9 cellular contexts compared by ENCODE assay signal in the genomic region with DNA sequence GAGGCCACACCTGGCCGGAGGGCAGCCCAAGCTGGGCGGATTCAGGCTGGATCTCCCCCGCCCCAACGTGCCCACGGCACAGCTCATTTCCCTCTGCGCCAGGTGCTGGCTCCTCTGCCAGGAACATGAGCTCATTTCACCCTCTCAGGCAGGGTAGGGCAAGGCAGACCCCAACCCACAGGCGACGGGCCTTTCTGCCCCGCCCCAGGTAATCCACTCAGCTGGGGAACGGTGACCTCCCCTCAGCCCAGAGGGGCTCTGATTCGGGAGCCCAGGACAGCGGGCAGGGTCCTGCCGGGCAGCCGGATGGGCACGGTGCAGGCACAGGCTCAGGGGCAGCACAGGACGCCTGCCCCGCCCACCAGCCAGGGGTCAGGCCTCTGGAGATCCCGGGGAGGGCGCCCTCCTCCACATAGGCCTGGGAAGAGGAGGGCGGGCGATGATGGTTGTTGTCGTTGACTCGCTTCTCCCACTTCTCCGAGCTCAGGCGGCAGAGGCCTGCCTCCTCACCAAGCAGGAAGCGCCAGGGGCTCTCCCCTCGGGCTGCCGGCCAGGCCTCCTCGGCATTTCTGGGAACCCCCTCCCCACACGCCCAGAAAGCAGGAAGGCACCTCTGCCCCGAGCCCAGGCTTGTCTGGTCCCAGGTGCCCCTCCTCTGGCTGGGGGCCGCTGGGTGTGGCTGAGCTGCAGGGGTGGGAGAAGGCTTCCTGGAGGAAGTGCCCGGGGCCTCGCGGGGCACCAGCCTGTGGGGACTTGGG. TPM values are rescaled to one million over a fixed set of nuclear protein-coding genes. Genes with fewer than 3 reads are reported as not detected.
DNase-seq lines count a peak whose midpoint lies in the region; ATAC-seq, FAIRE-seq and TF ChIP-seq lines count a peak whose summit lies in the region.
"Had no signal": no experiment of that assay in that cellular context is flagged by ENCODE, and none has a peak within 500 bp of the region (broad histone marks: within the 10 kb centered on the region; RNA-seq: fewer than 3 reads in every experiment).

No MANE protein-coding gene starts in this region.

- no peaks in the 10 kb centered on the region for H3K9me3 Mint-ChIP-seq in chondrocyte (ENCODE audit: low read depth)
- H3K9me3 Mint-ChIP-seq: central memory CD8-positive, alpha-beta T cell had no signal

- TF ChIP-seq EP300 in K562 (IDR thresholded peaks at IDR 0.05; ENCODE audit: low read length), result no peak

- BruUV-seq in K562 (replicated peaks; lab: Mats Ljungman, UMichigan), result no TSS peak

- H3K4me3 Mint-ChIP-seq in chondrocyte (ENCODE audit: unreplicated experiment), result no peak overlapping the region
- H3K4me3 Mint-ChIP-seq: central memory CD8-positive, alpha-beta T cell had no signal

- intact Hi-C loops in K562 (cut with micrococcal nuclease), result no loop called here
- intact Hi-C loops in thyroid gland (cut with DNase I), result no loop called here

- H3K79me2 ChIP-seq in K562 (ENCODE audit: control insufficient read depth, insufficient read depth, low read length) (no peaks in the 10 kb centered on the region), MM.1S (ENCODE audit: low read length) (no peaks in the 10 kb centered on the region)

- ATAC-seq in K562 (peak; percentile 41), omental fat pad (ENCODE audit: low FRiP score) (peak; percentile 54)

- TF ChIP-seq POLR2A in K562 (conservative IDR thresholded peaks at IDR 0.05) (no peak), erythroblast (IDR thresholded peaks at IDR 0.05; ENCODE audit: low read length) (no peak), thyroid gland (IDR thresholded peaks at IDR 0.05) (no peak)

- no peaks in the 10 kb centered on the region for H4K20me1 ChIP-seq in K562 (replicated peaks; ENCODE audit: control insufficient read depth, insufficient read depth, low read length)
- H4K20me1 ChIP-seq in MM.1S (ENCODE audit: insufficient read depth, low read length), result no peaks in the 10 kb centered on the region

- H3K4me1 ChIP-seq in K562 (replicated peaks in 1 of 2; ENCODE audit: control insufficient read depth in 2 of 2, insufficient read depth in 2 of 2, low read length in 2 of 2) (peaks cover 23 to 94% of the 10 kb centered on the region in 2 experiments), thyroid gland (peaks cover 0 to 5% of the 10 kb centered on the region in 2 donors), MM.1S (ENCODE audit: low read length) (no peaks in the 10 kb centered on the region)

- FAIRE-seq in K562 (lab: Jason Lieb, UNC), result no peak

- H3K36me3 ChIP-seq in K562 (ENCODE audit: control insufficient read depth, insufficient read depth, low read length), result no peaks in the 10 kb centered on the region
- no peaks in the 10 kb centered on the region for H3K36me3 ChIP-seq in thyroid gland
- no peaks in the 10 kb centered on the region for H3K36me3 ChIP-seq in MM.1S (replicated peaks; ENCODE audit: insufficient read depth, low read length)

- H3K27ac Mint-ChIP-seq in chondrocyte (ENCODE audit: unreplicated experiment), result no peak overlapping the region

- H3K4me1 Mint-ChIP-seq in chondrocyte (ENCODE audit: low read depth), result no peaks in the 10 kb centered on the region
- H3K4me1 Mint-ChIP-seq: central memory CD8-positive, alpha-beta T cell had no signal

- H3K9ac ChIP-seq in K562 (ENCODE audit: insufficient read depth in 1 of 2, low read depth in 2 of 2, low read length in 2 of 2), result peak overlapping the region; percentile 14 to 78; a peak in 3 of 4 replicates
- H3K9ac ChIP-seq in MM.1S (ENCODE audit: low read length), result no peak overlapping the region

- peak overlapping the region; percentile 52; the same call in 2 of the 3 replicates for H3K27ac ChIP-seq in K562 (ENCODE audit: extremely low read depth, low read depth, low read length)
- no peak overlapping the region for H3K27ac ChIP-seq in thyroid gland
- H3K27ac ChIP-seq in MM.1S (ENCODE audit: low read length), result no peak overlapping the region

- H3K9me1 ChIP-seq in K562 (ENCODE audit: control insufficient read depth, insufficient read depth, low read length), result peaks cover 5% of the 10 kb centered on the region

- no peaks in the 10 kb centered on the region for H3K9me2 ChIP-seq in MM.1S (replicated peaks; ENCODE audit: insufficient read depth, low read length)

- peak overlapping the region; percentile 64 for H2AFZ ChIP-seq in K562 (ENCODE audit: low read depth, low read length)
- H2AFZ ChIP-seq in MM.1S (ENCODE audit: low read length), result no peak overlapping the region

- no peaks in the 10 kb centered on the region for H3K27me3 Mint-ChIP-seq in chondrocyte (ENCODE audit: low read depth)
- H3K27me3 Mint-ChIP-seq: central memory CD8-positive, alpha-beta T cell had no signal

- WGBS in K562 (ENCODE audit: insufficient coverage, low coverage, missing lambda C conversion rate), result 42% methylated on average over 31 of the region's 35 CpGs
- 24 to 48% methylated on average over 5 to 13 of the region's 35 CpGs for WGBS in thyroid gland, 2 donors

- H3K9me3 ChIP-seq in K562 (replicated peaks; ENCODE audit: control insufficient read depth, insufficient read depth, low read depth, low read length), result no peaks in the 10 kb centered on the region
- no peaks in the 10 kb centered on the region for H3K9me3 ChIP-seq in thyroid gland
- H3K9me3 ChIP-seq in MM.1S (replicated peaks; ENCODE audit: insufficient read depth, low read length), result no peaks in the 10 kb centered on the region

- H3K36me3 Mint-ChIP-seq in chondrocyte (ENCODE audit: low read depth), result no peaks in the 10 kb centered on the region

- POLR2A ChIA-PET in K562 (lab: Yijun Ruan, JAX), result interaction anchor here (1.2 to 2.0 kb wide), 2 partner anchors 54 to 56 kb away, joined by 3 to 5 read pairs; no protein-coding TSS in a partner anchor

- in situ Hi-C loops in K562 (cut with MboI), result no loop called here

- CTCF ChIA-PET in K562 (lab: Yijun Ruan, JAX; ENCODE audit: low intra/inter-chr PET ratio), result interaction anchor here (0.6 to 0.7 kb wide), 2 partner anchors 41 to 57 kb away, joined by 3 to 4 read pairs; no protein-coding TSS in a partner anchor

- 0 out of 4 replicates have a peak, but pooled peaks of 1 of the 2 experiments have one; percentile 12 for TF ChIP-seq RAD21 in K562 (CRISPR knock-in tag; conservative IDR thresholded peaks at IDR 0.05 in 1 of 2, IDR thresholded peaks at IDR 0.05 in 1 of 2)

- no peaks in the 10 kb centered on the region for H3F3A ChIP-seq in MM.1S (ENCODE audit: insufficient read depth, low read length)

- TF ChIP-seq CTCF in K562 (IDR thresholded peaks at IDR 0.05 in 2 of 3, conservative IDR thresholded peaks at IDR 0.05 in 1 of 3; ENCODE audit: insufficient read depth in 2 of 3, low read depth in 1 of 3, low read length in 3 of 3) (peak in 2 of 3 experiments; percentile 20 to 28; a peak in 2 of 6 replicates), omental fat pad (IDR thresholded peaks at IDR 0.05) (no peak), chondrocyte (IDR thresholded peaks at IDR 0.05) (no peak), thyroid gland (IDR thresholded peaks at IDR 0.05) (no peak), MM.1S (IDR thresholded peaks at IDR 0.05; ENCODE audit: low read length) (no peak)

- H3K4me3 ChIP-seq in K562 (no peak overlapping the region), thyroid gland (replicated peaks in 1 of 3) (no peak overlapping the region), MM.1S (ENCODE audit: low read length) (no peak overlapping the region)

- DNase-seq in GDM1 (lab: John Stamatoyannopoulos, UW), result peak; percentile 33
- peak; percentile 77 for DNase-seq in NCI-H226
- DNase-seq in K562 (ENCODE audit: extremely low read depth in 1 of 4, low spot score in 3 of 4), result peak; percentile 49 to 65 (median 55)
- DNase-seq in omental fat pad (ENCODE audit: low spot score), result no peak
- no peak for DNase-seq in erythroblast (lab: John Stamatoyannopoulos, UW)
- DNase-seq in chondrocyte (ENCODE audit: low spot score), result no peak
- DNase-seq in thyroid gland, result no peak
- DNase-seq in MM.1S, result no peak

- H3K27me3 ChIP-seq in K562 (ENCODE audit: control insufficient read depth in 2 of 2, insufficient read depth in 2 of 2, low read length in 2 of 2) (no peaks in the 10 kb centered on the region), thyroid gland (no peaks in the 10 kb centered on the region), MM.1S (replicated peaks; ENCODE audit: insufficient read depth, low read length) (peaks cover 77% of the 10 kb centered on the region)

- H3K4me2 ChIP-seq in K562 (ENCODE audit: insufficient read depth, low read length) (no peak overlapping the region), MM.1S (ENCODE audit: low read depth, low read length) (no peak overlapping the region)

RNA-seq across cellular contexts. Expression of a gene that starts 31.1 kb away (rescaled TPM):
- total RNA-seq in K562 (2011; cell fraction: chromatin; rRNA removed; ENCODE audit: low replicate concordance), result 114 and 225 TPM in 2 replicates
- 114 and 126 TPM in 2 replicates for total RNA-seq in K562 (2011; cell fraction: nucleolus; rRNA removed)
- 94.5 and 103 TPM in 2 replicates for total RNA-seq in K562 (2011; cell fraction: nucleoplasm; rRNA removed)
- 66.3 and 80.2 TPM in 2 replicates for total RNA-seq in K562 (2014; rRNA removed)
- total RNA-seq in K562 (2014; rRNA removed; fragmentation: Illumina TruSeq; extraction: Trizol), result 47.1 and 49.7 TPM in 2 replicates
- total RNA-seq in K562 (2015; rRNA removed; fragmentation: Illumina TruSeq; extraction: Trizol), result 52.1 and 55.6 TPM in 2 replicates
- 112 and 122 TPM in 2 replicates for total RNA-seq in K562 (2021)
- polyA plus RNA-seq in K562 (2011; rRNA removed), result 50.3 and 50.8 TPM in 2 replicates
- 45.2 and 61.0 TPM in 2 replicates for polyA plus RNA-seq in K562 (2011; cell fraction: cytosol; rRNA removed)
- polyA plus RNA-seq in K562 (2011; cell fraction: nucleus; rRNA removed), result 150 and 212 TPM in 2 replicates
- polyA plus RNA-seq in K562 (2012), result 93.9 and 100.0 TPM in 2 replicates
- 95.2 and 122 TPM in 2 replicates for polyA plus RNA-seq in K562 (2014; fragmentation: Illumina TruSeq; extraction: Trizol)
- polyA plus RNA-seq in K562 (2014; fragmentation: Nextera tagmentation; extraction: Ambion mirVana), result 1 to 10 TPM; 1.9 to 2.8 TPM
- 90.1 and 102 TPM in 2 replicates for polyA plus RNA-seq in K562 (2014; rRNA removed)
- 16.5 and 18.3 TPM in 2 replicates for polyA minus RNA-seq in K562 (2011; rRNA and poly(A)+ RNA removed)
- polyA minus RNA-seq in K562 (2011; cell fraction: cytosol; rRNA and poly(A)+ RNA removed), result 37.4 and 55.6 TPM in 2 replicates
- 40.5 and 49.1 TPM in 2 replicates for polyA minus RNA-seq in K562 (2011; cell fraction: nucleus; rRNA and poly(A)+ RNA removed)
- total RNA-seq in omental fat pad, result 10 to 100 TPM in 2 of 4 donors, 1 to 10 TPM in 2; 6.0 to 25.7 (median 10.0) TPM
- 15.9 to 20.9 TPM (median 19.3 TPM) in 3 replicates for total RNA-seq in chondrocyte
- 10 to 100 TPM in 1 of 4 donors, 1 to 10 TPM in 3; 4.8 to 10.3 (median 5.1) TPM for total RNA-seq in thyroid gland

RNA-seq across cellular contexts. Expression of a gene that starts 31.3 kb away (rescaled TPM):
- 25.4 and 79.9 TPM in 2 replicates for total RNA-seq in K562 (2011; cell fraction: chromatin; rRNA removed; ENCODE audit: low replicate concordance)
- 85.2 and 91.1 TPM in 2 replicates for total RNA-seq in K562 (2011; cell fraction: nucleolus; rRNA removed)
- total RNA-seq in K562 (2011; cell fraction: nucleoplasm; rRNA removed), result 51.7 and 55.1 TPM in 2 replicates
- total RNA-seq in K562 (2014; rRNA removed) (34.3 and 44.0 TPM in 2 replicates), K562 (2014; rRNA removed; fragmentation: Illumina TruSeq; extraction: Trizol) (5.8 and 7.8 TPM in 2 replicates), K562 (2015; rRNA removed; fragmentation: Illumina TruSeq; extraction: Trizol) (18.4 and 20.4 TPM in 2 replicates), K562 (2021) (40.0 and 40.3 TPM in 2 replicates), omental fat pad (10 to 100 TPM; 31.9 to 59.0 (median 43.5) TPM), chondrocyte (37.0 to 56.2 TPM (median 43.0 TPM) in 3 replicates), thyroid gland (100 to 1,000 TPM in 2 of 4 donors, 10 to 100 TPM in 2; 64.8 to 138 (median 106) TPM)
- polyA plus RNA-seq in K562 (2011; rRNA removed) (17.9 and 28.9 TPM in 2 replicates), K562 (2014; fragmentation: Illumina TruSeq; extraction: Trizol) (18.8 and 24.3 TPM in 2 replicates), K562 (2014; fragmentation: Nextera tagmentation; extraction: Ambion mirVana) (under 1 TPM; 0.34 to 0.53 TPM), K562 (2014; rRNA removed) (42.9 and 47.2 TPM in 2 replicates)
- polyA plus RNA-seq in K562 (2011; cell fraction: cytosol; rRNA removed), result 37.3 and 93.7 TPM in 2 replicates
- polyA plus RNA-seq in K562 (2011; cell fraction: nucleus; rRNA removed), result 100 and 135 TPM in 2 replicates
- 23.2 and 37.4 TPM in 2 replicates for polyA plus RNA-seq in K562 (2012)
- polyA minus RNA-seq in K562 (2011; rRNA and poly(A)+ RNA removed), result 5.4 and 10.2 TPM in 2 replicates
- polyA minus RNA-seq in K562 (2011; cell fraction: cytosol; rRNA and poly(A)+ RNA removed), result 23.7 and 31.6 TPM in 2 replicates
- polyA minus RNA-seq in K562 (2011; cell fraction: nucleus; rRNA and poly(A)+ RNA removed), result 19.1 and 20.1 TPM in 2 replicates

RNA-seq across cellular contexts. Expression of a gene that starts 40.3 kb away (rescaled TPM):
- 30.7 and 52.5 TPM in 2 replicates for total RNA-seq in K562 (2011; cell fraction: chromatin; rRNA removed; ENCODE audit: low replicate concordance)
- 27.1 and 28.9 TPM in 2 replicates for total RNA-seq in K562 (2011; cell fraction: nucleolus; rRNA removed)
- 42.8 and 65.1 TPM in 2 replicates for total RNA-seq in K562 (2011; cell fraction: nucleoplasm; rRNA removed)
- total RNA-seq in K562 (2014; rRNA removed) (185 and 221 TPM in 2 replicates), K562 (2014; rRNA removed; fragmentation: Illumina TruSeq; extraction: Trizol) (161 and 175 TPM in 2 replicates), K562 (2015; rRNA removed; fragmentation: Illumina TruSeq; extraction: Trizol) (148 and 164 TPM in 2 replicates), K562 (2021) (123 and 128 TPM in 2 replicates), omental fat pad (10 to 100 TPM; 33.3 to 58.4 (median 40.3) TPM), chondrocyte (47.0 to 48.7 TPM (median 47.5 TPM) in 3 replicates), thyroid gland (10 to 100 TPM; 41.2 to 48.5 (median 43.3) TPM)
- polyA plus RNA-seq in K562 (2011; rRNA removed) (121 and 191 TPM in 2 replicates), K562 (2014; fragmentation: Illumina TruSeq; extraction: Trizol) (171 and 214 TPM in 2 replicates), K562 (2014; fragmentation: Nextera tagmentation; extraction: Ambion mirVana) (10 to 100 TPM; 49.4 to 81.8 TPM), K562 (2014; rRNA removed) (157 and 162 TPM in 2 replicates)
- 86.2 and 92.0 TPM in 2 replicates for polyA plus RNA-seq in K562 (2011; cell fraction: cytosol; rRNA removed)
- 39.9 and 51.3 TPM in 2 replicates for polyA plus RNA-seq in K562 (2011; cell fraction: nucleus; rRNA removed)
- polyA plus RNA-seq in K562 (2012), result 91.7 and 104 TPM in 2 replicates
- polyA minus RNA-seq in K562 (2011; rRNA and poly(A)+ RNA removed), result 103 and 121 TPM in 2 replicates
- polyA minus RNA-seq in K562 (2011; cell fraction: cytosol; rRNA and poly(A)+ RNA removed), result 51.2 and 63.8 TPM in 2 replicates
- 14.9 and 23.8 TPM in 2 replicates for polyA minus RNA-seq in K562 (2011; cell fraction: nucleus; rRNA and poly(A)+ RNA removed)

RNA-seq across cellular contexts. Expression of a gene that starts 40.6 kb away (rescaled TPM):
- 54.4 and 166 TPM in 2 replicates for total RNA-seq in K562 (2011; cell fraction: chromatin; rRNA removed; ENCODE audit: low replicate concordance)
- total RNA-seq in K562 (2011; cell fraction: nucleolus; rRNA removed), result 200 and 208 TPM in 2 replicates
- 76.8 and 80.7 TPM in 2 replicates for total RNA-seq in K562 (2011; cell fraction: nucleoplasm; rRNA removed)
- total RNA-seq in K562 (2014; rRNA removed), result 39.9 and 43.8 TPM in 2 replicates
- total RNA-seq in K562 (2014; rRNA removed; fragmentation: Illumina TruSeq; extraction: Trizol), result 6.3 and 6.5 TPM in 2 replicates
- total RNA-seq in K562 (2015; rRNA removed; fragmentation: Illumina TruSeq; extraction: Trizol), result 12.7 and 14.1 TPM in 2 replicates
- total RNA-seq in K562 (2021), result 47.8 and 60.4 TPM in 2 replicates
- polyA plus RNA-seq in K562 (2011; rRNA removed), result 20.4 and 21.7 TPM in 2 replicates
- 18.7 and 54.2 TPM in 2 replicates for polyA plus RNA-seq in K562 (2011; cell fraction: cytosol; rRNA removed)
- polyA plus RNA-seq in K562 (2011; cell fraction: nucleus; rRNA removed), result 176 and 334 TPM in 2 replicates
- polyA plus RNA-seq in K562 (2012), result 15.0 and 22.4 TPM in 2 replicates
- 8.4 and 22.9 TPM in 2 replicates for polyA plus RNA-seq in K562 (2014; fragmentation: Illumina TruSeq; extraction: Trizol)
- 1 to 10 TPM; 1.2 to 1.7 TPM for polyA plus RNA-seq in K562 (2014; fragmentation: Nextera tagmentation; extraction: Ambion mirVana)
- 48.9 and 51.5 TPM in 2 replicates for polyA plus RNA-seq in K562 (2014; rRNA removed)
- 3.9 and 9.3 TPM in 2 replicates for polyA minus RNA-seq in K562 (2011; rRNA and poly(A)+ RNA removed)
- polyA minus RNA-seq in K562 (2011; cell fraction: cytosol; rRNA and poly(A)+ RNA removed), result 30.2 and 37.6 TPM in 2 replicates
- 59.1 and 74.0 TPM in 2 replicates for polyA minus RNA-seq in K562 (2011; cell fraction: nucleus; rRNA and poly(A)+ RNA removed)
- 1 to 10 TPM; 1.3 to 3.5 (median 2.6) TPM for total RNA-seq in omental fat pad
- total RNA-seq in chondrocyte, result 1.3 to 4.3 TPM (median 3.4 TPM) in 3 replicates
- total RNA-seq in thyroid gland, result 1 to 10 TPM in 2 of 4 donors, under 1 TPM in 2; 0.78 to 5.1 (median 1.6) TPM

Comparison
In these comparisons a context has a peak if more than half of its experiments do, and no peak if none do; other contexts are left out.
1. DNase-seq: peak in GDM1 (single experiment), NCI-H226 (single experiment) and K562 (4 of 4); none in omental fat pad (single experiment), erythroblast (0 of 2), chondrocyte (single experiment), thyroid gland (0 of 2) and MM.1S (single experiment).
2. CTCF ChIP-seq: peak in K562 (2 of 3); none in omental fat pad (0 of 3), chondrocyte (single experiment), thyroid gland (0 of 6) and MM.1S (single experiment).